In genomic region chr19:44863990-44864389, GRCh38 we compare ENCODE assay signal across 27 cellular contexts.
"Had no signal": no experiment of that assay in that cellular context is flagged by ENCODE, and none has a peak within 500 bp of the region (broad histone marks: within the 10 kb centered on the region; RNA-seq: fewer than 3 reads in every experiment).

No MANE protein-coding gene starts in this region.

- H3K36me3 ChIP-seq: uterus had no signal

- DNase-seq: stimulated activated CD4-positive, alpha-beta T cell treated with anti-CD3 and anti-CD28 coated beads, Interleukin-2, amount 100 ng/mL, for 48 hours; stimulated activated CD4-positive, alpha-beta T cell treated with anti-CD3 and anti-CD28 coated beads, Interleukin-4, amount 100 ng/mL, for 1 hour; stimulated activated CD4-positive, alpha-beta T cell treated with anti-CD3 and anti-CD28 coated beads, Interleukin-4, amount 100 ng/mL, for 24 hours; stimulated activated CD4-positive, alpha-beta T cell treated with anti-CD3 and anti-CD28 coated beads, Interleukin-4, amount 100 ng/mL, for 4 hours; stimulated activated CD8-positive, alpha-beta memory T cell treated with anti-CD3 and anti-CD28 coated beads, Interleukin-4, amount 100 ng/mL, for 48 hours; stimulated activated naive B cell treated with anti-CD40 and anti-IgM and Interleukin-4, amounts not matched to agents 10 μg/mL and 1 μg/mL and 100 μg/mL, for 72 hours; stimulated activated naive CD4-positive, alpha-beta T cell; stimulated activated naive CD4-positive, alpha-beta T cell treated with Interleukin-2 at 50 U/mL for 16 hours; stimulated activated naive CD8-positive, alpha-beta T cell treated with anti-CD3 and anti-CD28 coated beads, Interleukin-15, amount 100 ng/mL, for 72 hours; stimulated activated naive CD8-positive, alpha-beta T cell treated with anti-CD3 and anti-CD28 coated beads, Interleukin-15, Interleukin-2, amounts not matched to agents 100 U/mL and 50 U/mL, for 24 hours; stomach; substantia nigra; testis; thyroid gland; tibial artery; transverse colon; trophoblast cell; upper lobe of left lung; upper lobe of right lung; uterus had no signal

- H3K4me3 ChIP-seq: stomach, suprapubic skin, testis, thoracic aorta, thyroid gland, tibial artery, tibial nerve, transverse colon, upper lobe of left lung, upper lobe of right lung, uterus, vagina had no signal

- H3K4me1 ChIP-seq: testis, thyroid gland, tibial artery, uterus, vagina had no signal

- H3K9me3 ChIP-seq: stomach, suprapubic skin, testis, thoracic aorta, thyroid gland, tibial artery, tibial nerve, transverse colon, upper lobe of left lung, upper lobe of right lung, uterus, vagina had no signal

- H3K27me3 ChIP-seq: stomach, suprapubic skin, testis, thyroid gland, tibial artery, tibial nerve, transverse colon, upper lobe of left lung, upper lobe of right lung, uterus, vagina had no signal

- H3K27ac ChIP-seq: stomach, suprapubic skin, testis, thoracic aorta, thyroid gland, tibial artery, tibial nerve, transverse colon, upper lobe of left lung, upper lobe of right lung, uterus, vagina had no signal

- ATAC-seq: stimulated activated effector memory CD8-positive, alpha-beta T cell treated with anti-CD3 and anti-CD28 coated beads, Interleukin-12 subunit alpha, Interleukin-12 subunit beta, amount 100 ng/mL, for 72 hours; stimulated activated memory B cell treated with anti-CD40 and anti-IgM and Interleukin-4, amounts not matched to agents 10 μg/mL and 1 μg/mL and 100 μg/mL, for 72 hours; stimulated activated naive B cell treated with anti-CD40 and anti-IgM and Interleukin-4, amounts not matched to agents 10 μg/mL and 1 μg/mL and 100 μg/mL, for 72 hours; stimulated activated naive CD8-positive, alpha-beta T cell treated with anti-CD3 and anti-CD28 coated beads, Interleukin-15, amount 100 ng/mL, for 72 hours; stimulated activated naive CD8-positive, alpha-beta T cell treated with anti-CD3 and anti-CD28 coated beads, Interleukin-15, Interleukin-2, amounts not matched to agents 100 U/mL and 50 U/mL, for 24 hours; upper lobe of right lung had no signal

- FAIRE-seq: urothelium cell line had no signal
